20 cellular contexts compared by ENCODE assay signal in genomic region chr18:27688581-27688980, GRCh38.
DNase-seq lines count a peak whose midpoint lies in the region; ATAC-seq, FAIRE-seq and TF ChIP-seq lines count a peak whose summit lies in the region.
"Had no signal": no experiment of that assay in that cellular context is flagged by ENCODE, and none has a peak within 500 bp of the region (broad histone marks: within the 10 kb centered on the region; RNA-seq: fewer than 3 reads in every experiment).

No MANE protein-coding gene starts in this region.

- H3K36me3 ChIP-seq in HEK293 (ENCODE audit: control insufficient read depth in 2 of 2, insufficient read depth in 1 of 2, low read length in 2 of 2) (no peaks in the 10 kb centered on the region), endodermal cell (ENCODE audit: control insufficient read depth, insufficient read depth, low read length) (no peaks in the 10 kb centered on the region)
- H3K36me3 ChIP-seq: BLaER1 treated with 17β-estradiol and CSF1 and Interleukin-3, amounts not matched to agents 10 nM and 100 nM had no signal

- H3K9me3 Mint-ChIP-seq in endodermal cell: peaks cover 10% of the 10 kb centered on the region

- H3K27ac Mint-ChIP-seq in endodermal cell: no peak overlapping the region
- H3K27ac Mint-ChIP-seq: B cell; CD4-positive, alpha-beta T cell; CD8-positive, alpha-beta T cell had no signal

- H3K9me3 ChIP-seq in HEK293 (ENCODE audit: control insufficient read depth, insufficient read depth, low read depth, low read length) (no peaks in the 10 kb centered on the region), endodermal cell (ENCODE audit: control insufficient read depth, low read length) (peaks cover 29% of the 10 kb centered on the region)
- H3K9me3 ChIP-seq: Caco-2 had no signal

- FAIRE-seq in frontal cortex (lab: Jason Lieb, UNC): peak; percentile 47
- FAIRE-seq: GM12891, GM19239 had no signal

- no peaks in the 10 kb centered on the region for H3K36me3 Mint-ChIP-seq in endodermal cell (ENCODE audit: low read depth)
- H3K36me3 Mint-ChIP-seq: CD8-positive, alpha-beta T cell had no signal

- no peaks in the 10 kb centered on the region for H3K4me1 Mint-ChIP-seq in endodermal cell
- H3K4me1 Mint-ChIP-seq: B cell had no signal

- no peak overlapping the region for H3K4me3 Mint-ChIP-seq in endodermal cell
- H3K4me3 Mint-ChIP-seq: B cell; CD4-positive, alpha-beta T cell; CD8-positive, alpha-beta T cell had no signal

- no peaks in the 10 kb centered on the region for H3K4me1 ChIP-seq in HEK293 (ENCODE audit: control insufficient read depth, insufficient read depth, low read length)
- H3K4me1 ChIP-seq in endodermal cell (ENCODE audit: control insufficient read depth, insufficient read depth, low read length): no peaks in the 10 kb centered on the region
- H3K4me1 ChIP-seq: BLaER1 treated with 17β-estradiol and CSF1 and Interleukin-3, amounts not matched to agents 10 nM and 100 nM; Caco-2 had no signal

- no peak overlapping the region for H3K9ac ChIP-seq in endodermal cell (ENCODE audit: extremely low read depth, low read length, poor library complexity, severe bottlenecking)
- H3K9ac ChIP-seq: BLaER1 treated with 17β-estradiol and CSF1 and Interleukin-3, amounts not matched to agents 10 nM and 100 nM had no signal

- H3K4me3 ChIP-seq in HEK293 (ENCODE audit: low read depth, low read length) (no peak overlapping the region), endodermal cell (ENCODE audit: low read length) (peak overlapping the region; percentile 13)
- H3K4me3 ChIP-seq: BLaER1 treated with 17β-estradiol and CSF1 and Interleukin-3, amounts not matched to agents 10 nM and 100 nM had no signal

- DNase-seq in endodermal cell (no peak), frontal cortex (ENCODE audit: low spot score in 2 of 2) (no peak), left cardiac atrium (no peak), islet precursor cell (no peak)
- DNase-seq in activated naive CD4-positive, alpha-beta T cell (lab: John Stamatoyannopoulos, UW): no peak
- DNase-seq: 8988T; AML-193; Caco-2; Calu3; CD4-positive, alpha-beta T cell; CD8-positive, alpha-beta T cell; DMS79 treated with DMSO at 0.1 percent for 48 hours; GF-D8 had no signal

- CTCF ChIA-PET in HEK293 (lab: Yijun Ruan, JAX): no interaction called here

- H3K27ac ChIP-seq in HEK293 (ENCODE audit: extremely low read depth, low read depth, low read length) (no peak overlapping the region), endodermal cell (ENCODE audit: low read depth, low read length) (no peak overlapping the region)
- H3K27ac ChIP-seq: BLaER1 treated with 17β-estradiol and CSF1 and Interleukin-3, amounts not matched to agents 10 nM and 100 nM; C4-2B had no signal

- intact Hi-C loops in left cardiac atrium (cut with DNase I): loop anchor here in 1 of 2 donors (10.0 kb wide), 1 partner anchor 74 kb away; no protein-coding TSS in a partner anchor

- POLR2A ChIA-PET in HEK293 (lab: Yijun Ruan, JAX): no interaction called here

- H3K27me3 Mint-ChIP-seq in endodermal cell (ENCODE audit: insufficient read depth): no peaks in the 10 kb centered on the region
- H3K27me3 Mint-ChIP-seq: B cell; CD4-positive, alpha-beta T cell had no signal

- WGBS in endodermal cell (ENCODE audit: insufficient coverage in 1 of 2, insufficient read length in 1 of 2), 2 experiments: 92% methylated on average over 1 of the region's 1 CpG; no CpG with 5 or more reads in 1 of the 2 experiments

- no peaks in the 10 kb centered on the region for H3K27me3 ChIP-seq in endodermal cell (ENCODE audit: control insufficient read depth, insufficient read depth, low read length, poor library complexity, severe bottlenecking)
- H3K27me3 ChIP-seq: BLaER1 treated with 17β-estradiol and CSF1 and Interleukin-3, amounts not matched to agents 10 nM and 100 nM had no signal

- TF ChIP-seq CTCF in HEK293 (tag by site-specific recombination; IDR thresholded peaks at IDR 0.05) (no peak), endodermal cell (conservative IDR thresholded peaks at IDR 0.05) (no peak)

- no peak for ATAC-seq in left cardiac atrium
- ATAC-seq in HG02610 (IDR thresholded peaks at IDR 0.05; ENCODE audit: unreplicated experiment): no peak
- ATAC-seq: CD8-positive, alpha-beta T cell had no signal

TF ChIP-seq in HEK293, 187 proteins besides CTCF, POLR2A, EP300 and RAD21 (continues in another document):
- TF ChIP-seq ZNF266 (tag by site-specific recombination; IDR thresholded peaks at IDR 0.05; ENCODE audit: low read depth) (peak; percentile 62; the same call in 1 of the 2 replicates), ZNF19 (tag by site-specific recombination; IDR thresholded peaks at IDR 0.05; ENCODE audit: low read depth) (0 out of 2 replicates have a peak, but pooled peaks have one; percentile 72), ZNF623 (tag by site-specific recombination; IDR thresholded peaks at IDR 0.05) (peak; percentile 79), ZNF530 (tag by site-specific recombination; IDR thresholded peaks at IDR 0.05; ENCODE audit: low read depth) (0 out of 2 replicates have a peak, but pooled peaks have one; percentile 15), ZNF202 (tag by site-specific recombination; IDR thresholded peaks at IDR 0.05; ENCODE audit: borderline replicate concordance) (peak; percentile 66; the same call in 1 of the 2 replicates), ZXDB (tag by site-specific recombination; IDR thresholded peaks at IDR 0.05) (peak; percentile 76), ZNF560 (tag by site-specific recombination; IDR thresholded peaks at IDR 0.05; ENCODE audit: borderline replicate concordance) (0 out of 2 replicates have a peak, but pooled peaks have one; percentile 11), ZNF146 (tag by site-specific recombination; IDR thresholded peaks at IDR 0.05) (no peak), ZNF394 (tag by site-specific recombination; IDR thresholded peaks at IDR 0.05; ENCODE audit: borderline replicate concordance) (peak; percentile 88), PRDM6 (tag by site-specific recombination; IDR thresholded peaks at IDR 0.05) (no peak), ZBTB11 (tag by site-specific recombination; conservative IDR thresholded peaks at IDR 0.05; ENCODE audit: low read depth) (peak; percentile 86), ZNF138 (tag by site-specific recombination; IDR thresholded peaks at IDR 0.05; ENCODE audit: borderline replicate concordance) (no peak), ZBTB8A (tag by site-specific recombination; IDR thresholded peaks at IDR 0.05) (peak; percentile 73), ZNF510 (tag by site-specific recombination; IDR thresholded peaks at IDR 0.05; ENCODE audit: insufficient replicate concordance) (peak; percentile 63), ZNF596 (tag by site-specific recombination; IDR thresholded peaks at IDR 0.05) (no peak)
- TF ChIP-seq, protein P1, sequence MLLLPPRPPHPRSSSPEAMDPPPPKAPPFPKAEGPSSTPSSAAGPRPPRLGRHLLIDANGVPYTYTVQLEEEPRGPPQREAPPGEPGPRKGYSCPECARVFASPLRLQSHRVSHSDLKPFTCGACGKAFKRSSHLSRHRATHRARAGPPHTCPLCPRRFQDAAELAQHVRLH (tag by site-specific recombination; IDR thresholded peaks at IDR 0.05): 0 out of 2 replicates have a peak, but pooled peaks have one; percentile 31
